In genomic region chr11:61927501-61927900, GRCh38 we compare ENCODE assay signal across 19 cellular contexts. TPM values are rescaled to one million over a fixed set of nuclear protein-coding genes. Genes with fewer than 3 reads are reported as not detected.
"Had no signal": no experiment of that assay in that cellular context is flagged by ENCODE, and none has a peak within 500 bp of the region (broad histone marks: within the 10 kb centered on the region; RNA-seq: fewer than 3 reads in every experiment).

No MANE protein-coding gene starts in this region.

- H3K9me3 Mint-ChIP-seq: activated naive CD8-positive, alpha-beta T cell treated with anti-CD3 and anti-CD28 coated beads, Interleukin-2, amount 10 ng/mL, durations not matched to agents 7 days and 5 days; activated T-cell treated with anti-CD3 and anti-CD28 coated beads, Interleukin-2, amount 50 U/mL, for 24 hours; activated T-helper 2 cell treated with anti-CD3 and anti-CD28 coated beads, Interferon-gamma antibody, Interleukin-2, Interleukin-4, amounts not matched to agents 10 μg/mL and 5 μg/mL and 100 μg/mL, durations not matched to agents 14 hours and 24 hours and 36 hours; memory B cell; stimulated activated effector memory CD8-positive, alpha-beta T cell treated with anti-CD3 and anti-CD28 coated beads, Interleukin-12 subunit alpha, Interleukin-12 subunit beta, amount 100 ng/mL, for 72 hours had no signal

- DNase-seq: activated CD4-positive, alpha-beta T cell treated with anti-CD3 and anti-CD28 coated beads, Interleukin-2, amount 10 ng/mL, durations not matched to agents 24 days and 14 days; activated CD8-positive, alpha-beta T cell treated with anti-CD3 and anti-CD28 coated beads, Interleukin-2, amount 10 ng/mL, durations not matched to agents 7 days and 5 days; activated naive CD4-positive, alpha-beta T cell treated with Interleukin-2 at 50 U/mL for 16 hours; activated naive CD8-positive, alpha-beta T cell treated with anti-CD3 and anti-CD28 coated beads, Interleukin-2, amount 10 ng/mL, durations not matched to agents 7 days and 5 days; activated T-cell treated with anti-CD3 and anti-CD28 coated beads, Interleukin-2, amount 50 U/mL, for 24 hours; central memory CD4-positive, alpha-beta T cell; gastrocnemius medialis; left ventricle myocardium superior; right lobe of liver; small intestine; T-helper 1 cell; T-helper 9 cell; thyroid gland had no signal

- H3K36me3 Mint-ChIP-seq: activated naive CD8-positive, alpha-beta T cell treated with anti-CD3 and anti-CD28 coated beads, Interleukin-2, amount 10 ng/mL, durations not matched to agents 7 days and 5 days; brain; neural progenitor cell; stimulated activated effector memory CD8-positive, alpha-beta T cell treated with anti-CD3 and anti-CD28 coated beads, Interleukin-12 subunit alpha, Interleukin-12 subunit beta, amount 100 ng/mL, for 72 hours had no signal

- ATAC-seq: activated CD8-positive, alpha-beta T cell treated with anti-CD3 and anti-CD28 coated beads, Interleukin-2, amount 10 ng/mL, durations not matched to agents 7 days and 5 days; gastrocnemius medialis; left ventricle myocardium superior; right lobe of liver; stimulated activated effector memory CD8-positive, alpha-beta T cell treated with anti-CD3 and anti-CD28 coated beads, Interleukin-12 subunit alpha, Interleukin-12 subunit beta, amount 100 ng/mL, for 72 hours had no signal

- H3K27ac Mint-ChIP-seq: activated CD4-positive, alpha-beta T cell treated with anti-CD3 and anti-CD28 coated beads, Interleukin-2, amount 10 ng/mL, durations not matched to agents 24 days and 14 days; activated CD8-positive, alpha-beta T cell treated with anti-CD3 and anti-CD28 coated beads, Interleukin-2, amount 10 ng/mL, durations not matched to agents 7 days and 5 days; activated naive CD8-positive, alpha-beta T cell treated with anti-CD3 and anti-CD28 coated beads, Interleukin-2, amount 10 ng/mL, durations not matched to agents 7 days and 5 days; activated T-cell treated with anti-CD3 and anti-CD28 coated beads, Interleukin-2, amount 50 U/mL, for 24 hours; activated T-helper 2 cell treated with anti-CD3 and anti-CD28 coated beads, Interferon-gamma antibody, Interleukin-2, Interleukin-4, amounts not matched to agents 10 μg/mL and 5 μg/mL and 100 μg/mL, durations not matched to agents 14 hours and 24 hours and 36 hours; memory B cell; neural progenitor cell; stimulated activated effector memory CD8-positive, alpha-beta T cell treated with anti-CD3 and anti-CD28 coated beads, Interleukin-12 subunit alpha, Interleukin-12 subunit beta, amount 100 ng/mL, for 72 hours had no signal

- H3K4me1 Mint-ChIP-seq: activated CD4-positive, alpha-beta T cell treated with anti-CD3 and anti-CD28 coated beads, Interleukin-2, amount 10 ng/mL, durations not matched to agents 24 days and 14 days; memory B cell; stimulated activated effector memory CD8-positive, alpha-beta T cell treated with anti-CD3 and anti-CD28 coated beads, Interleukin-12 subunit alpha, Interleukin-12 subunit beta, amount 100 ng/mL, for 72 hours had no signal

- H3K4me3 Mint-ChIP-seq: activated CD4-positive, alpha-beta T cell treated with anti-CD3 and anti-CD28 coated beads, Interleukin-2, amount 10 ng/mL, durations not matched to agents 24 days and 14 days; activated CD8-positive, alpha-beta T cell treated with anti-CD3 and anti-CD28 coated beads, Interleukin-2, amount 10 ng/mL, durations not matched to agents 7 days and 5 days; activated naive CD8-positive, alpha-beta T cell treated with anti-CD3 and anti-CD28 coated beads, Interleukin-2, amount 10 ng/mL, durations not matched to agents 7 days and 5 days; activated T-cell treated with anti-CD3 and anti-CD28 coated beads, Interleukin-2, amount 50 U/mL, for 24 hours; brain; memory B cell; neural progenitor cell; stimulated activated effector memory CD8-positive, alpha-beta T cell treated with anti-CD3 and anti-CD28 coated beads, Interleukin-12 subunit alpha, Interleukin-12 subunit beta, amount 100 ng/mL, for 72 hours had no signal

RNA-seq across cellular contexts. Expression of gene RAB3IL1, which starts 10.1 kb away (rescaled TPM):
- total RNA-seq: activated CD8-positive, alpha-beta T cell treated with anti-CD3 and anti-CD28 coated beads, Interleukin-2, amount 10 ng/mL, durations not matched to agents 7 days and 5 days; activated T-helper 2 cell treated with anti-CD3 and anti-CD28 coated beads, Interferon-gamma antibody, Interleukin-2, Interleukin-4, amounts not matched to agents 10 μg/mL and 5 μg/mL and 100 μg/mL, durations not matched to agents 14 hours and 24 hours and 36 hours; mononuclear cell had no signal

RNA-seq across cellular contexts. Expression of gene BEST1, which starts 22.6 kb away (rescaled TPM):
- total RNA-seq: activated CD4-positive, alpha-beta T cell treated with anti-CD3 and anti-CD28 coated beads, Interleukin-2, amount 10 ng/mL, durations not matched to agents 24 days and 14 days; activated CD8-positive, alpha-beta T cell treated with anti-CD3 and anti-CD28 coated beads, Interleukin-2, amount 10 ng/mL, durations not matched to agents 7 days and 5 days; activated T-helper 2 cell treated with anti-CD3 and anti-CD28 coated beads, Interferon-gamma antibody, Interleukin-2, Interleukin-4, amounts not matched to agents 10 μg/mL and 5 μg/mL and 100 μg/mL, durations not matched to agents 14 hours and 24 hours and 36 hours had no signal
